Comparison of ENCODE assay signal across 8 cellular contexts in genomic region chr12:104458645-104459555, GRCh38. TPM values are rescaled to one million over a fixed set of nuclear protein-coding genes. Genes with fewer than 3 reads are reported as not detected.
DNase-seq lines count a peak whose midpoint lies in the region; ATAC-seq and TF ChIP-seq lines count a peak whose summit lies in the region.

No MANE protein-coding gene starts in this region.

- H3K27ac Mint-ChIP-seq in activated naive CD8-positive, alpha-beta T cell treated with anti-CD3 and anti-CD28 coated beads for 36 hours, result peak overlapping the region; percentile 83

- peak overlapping the region; percentile 95 for H3K4me3 Mint-ChIP-seq in activated naive CD8-positive, alpha-beta T cell treated with anti-CD3 and anti-CD28 coated beads for 36 hours

- DNase-seq in ELF-1 (ENCODE audit: low read depth, low spot score) (peak; percentile 42), HuH-7.5 (ENCODE audit: low spot score) (peak; percentile 25), right atrium auricular region (ENCODE audit: low spot score) (no peak), D341Med (ENCODE audit: low spot score) (no peak), NCI-H2171 (lab: John Stamatoyannopoulos, UW) (no peak)
- no peak for DNase-seq in activated naive CD8-positive, alpha-beta T cell treated with anti-CD3 and anti-CD28 coated beads for 36 hours

- peaks cover 54% of the 10 kb centered on the region for H3K4me1 Mint-ChIP-seq in activated naive CD8-positive, alpha-beta T cell treated with anti-CD3 and anti-CD28 coated beads for 36 hours

- H3K36me3 ChIP-seq in right atrium auricular region (no peaks in the 10 kb centered on the region), skeletal muscle satellite cell (ENCODE audit: insufficient read depth, low read length) (no peaks in the 10 kb centered on the region)

- H3K27me3 ChIP-seq in right atrium auricular region, result no peaks in the 10 kb centered on the region
- H3K27me3 ChIP-seq in skeletal muscle satellite cell (ENCODE audit: control insufficient read depth, insufficient read depth, low read length), result no peaks in the 10 kb centered on the region

- H3K27me3 Mint-ChIP-seq in activated naive CD8-positive, alpha-beta T cell treated with anti-CD3 and anti-CD28 coated beads for 36 hours, result no peaks in the 10 kb centered on the region

- peak overlapping the region; percentile 90 to 92 for H3K27ac ChIP-seq in right atrium auricular region

- H3K9me3 ChIP-seq in right atrium auricular region (no peaks in the 10 kb centered on the region), skeletal muscle satellite cell (replicated peaks; ENCODE audit: low read length) (no peaks in the 10 kb centered on the region)

- H3K9ac ChIP-seq in skeletal muscle satellite cell (ENCODE audit: low read depth, low read length), result peak overlapping the region; percentile 82

- no peak for TF ChIP-seq CTCF in right atrium auricular region (IDR thresholded peaks at IDR 0.05)

- H3K4me1 ChIP-seq in right atrium auricular region (peaks cover 0 to 47% of the 10 kb centered on the region in 2 donors), skeletal muscle satellite cell (ENCODE audit: control insufficient read depth, insufficient read depth, low read length) (peaks cover 41% of the 10 kb centered on the region)

- no peak for ATAC-seq in GM21515 (IDR thresholded peaks at IDR 0.05; ENCODE audit: unreplicated experiment)

- H3K4me2 ChIP-seq in skeletal muscle satellite cell (ENCODE audit: low read length), result peak overlapping the region; percentile 87

- H3K9me3 Mint-ChIP-seq in activated naive CD8-positive, alpha-beta T cell treated with anti-CD3 and anti-CD28 coated beads for 36 hours, result no peaks in the 10 kb centered on the region

- H3K4me3 ChIP-seq in right atrium auricular region (peak overlapping the region; percentile 91 to 94), skeletal muscle satellite cell (ENCODE audit: low read length) (peak overlapping the region; percentile 83)

- peaks cover 9% of the 10 kb centered on the region for H3K36me3 Mint-ChIP-seq in activated naive CD8-positive, alpha-beta T cell treated with anti-CD3 and anti-CD28 coated beads for 36 hours

RNA-seq across cellular contexts. Expression of gene CHST11, which starts 2.2 kb away (rescaled TPM):
- 10 to 100 TPM; 19.1 to 21.9 TPM for total RNA-seq in activated naive CD8-positive, alpha-beta T cell treated with anti-CD3 and anti-CD28 coated beads for 36 hours
- total RNA-seq in right atrium auricular region, result 10 to 100 TPM in 1 of 2 donors, 1 to 10 TPM in 1; 7.8 to 11.9 TPM
- total RNA-seq in skeletal muscle satellite cell (2012; rRNA removed), result 17.3 and 18.3 TPM in 2 replicates

Comparison
In these comparisons a context has a peak if more than half of its experiments do, and no peak if none do; other contexts are left out.
1. DNase-seq: peak in ELF-1 (single experiment) and HuH-7.5 (single experiment); none in activated naive CD8-positive, alpha-beta T cell treated with anti-CD3 and anti-CD28 coated beads for 36 hours (single experiment), right atrium auricular region (single experiment), D341Med (single experiment) and NCI-H2171 (single experiment).